In the genomic region with DNA sequence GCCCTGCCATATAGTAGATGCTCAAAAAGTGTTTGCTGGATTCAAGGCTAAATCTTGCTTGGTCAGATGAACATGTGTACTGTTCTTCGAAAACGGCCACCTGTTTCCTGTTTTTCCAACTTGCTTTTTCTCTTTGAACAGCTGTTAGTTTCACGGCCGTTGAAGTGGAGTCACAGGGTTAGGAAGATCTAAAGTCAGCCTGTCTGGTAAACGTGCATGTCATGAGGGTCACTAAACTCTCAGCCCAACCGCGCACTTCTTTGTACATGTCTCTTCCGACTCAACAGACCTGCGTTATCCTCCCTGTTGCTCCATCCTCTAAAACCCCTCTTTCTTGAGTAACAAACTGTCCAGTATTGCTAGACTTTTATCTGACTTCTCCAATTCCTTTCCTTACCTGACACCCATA, we compare ENCODE assay signal across 9 cellular contexts.
A peak's percentile ranks its signal among the peaks of the same experiment; 100 is the strongest.
DNase-seq lines count a peak whose midpoint lies in the region; ATAC-seq lines count a peak whose summit lies in the region.
"Had no signal": no experiment of that assay in that cellular context is flagged by ENCODE, and none has a peak within 500 bp of the region (broad histone marks: within the 10 kb centered on the region; RNA-seq: fewer than 3 reads in every experiment).

No MANE protein-coding gene starts in this region.

- H3K27me3 Mint-ChIP-seq in T-cell = no peaks in the 10 kb centered on the region

- H3K4me1 Mint-ChIP-seq in T-cell = peaks cover 3 to 12% (median 7%) of the 10 kb centered on the region in 3 donors

- DNase-seq in NCI-H748 (lab: John Stamatoyannopoulos, UW; ENCODE audit: unreplicated experiment) = peak; percentile 90
- DNase-seq in pons (ENCODE audit: low spot score) = peak; percentile 55
- no peak for DNase-seq in T-cell
- no peak for DNase-seq in retina
- no peak for DNase-seq in ecto neural progenitor cell (ENCODE audit: low spot score)

- peak; percentile 54 for ATAC-seq in GM19025 (IDR thresholded peaks at IDR 0.05; ENCODE audit: low read depth, unreplicated experiment)
- ATAC-seq in HG02623 (IDR thresholded peaks at IDR 0.05; ENCODE audit: unreplicated experiment) = peak; percentile 52
- ATAC-seq in T-cell (replicated peaks in 1 of 4) = no peak
- ATAC-seq: HCT116 had no signal

- H3K4me3 Mint-ChIP-seq in T-cell = no peak overlapping the region
- H3K4me3 Mint-ChIP-seq: brain had no signal

- no peaks in the 10 kb centered on the region for H3K9me3 Mint-ChIP-seq in T-cell

- POLR2A ChIA-PET in T-cell (lab: Charles Lee) = no interaction called here

- no peak overlapping the region for H3K27ac Mint-ChIP-seq in T-cell
- H3K27ac Mint-ChIP-seq: brain had no signal

- CTCF ChIA-PET in T-cell (lab: Charles Lee) = no interaction called here

- no peaks in the 10 kb centered on the region for H3K36me3 Mint-ChIP-seq in T-cell
- H3K36me3 Mint-ChIP-seq: brain had no signal

Comparison
In these comparisons a context has a peak if more than half of its experiments do, and no peak if none do; other contexts are left out.
1. ATAC-seq: peak in GM19025 (single experiment) and HG02623 (single experiment); none in T-cell (0 of 4).
2. DNase-seq: peak in NCI-H748 (single experiment) and pons (single experiment); none in T-cell (0 of 34), retina (single experiment) and ecto neural progenitor cell (single experiment).